ENCODE assay signal across 8 cellular contexts in the genomic region with DNA sequence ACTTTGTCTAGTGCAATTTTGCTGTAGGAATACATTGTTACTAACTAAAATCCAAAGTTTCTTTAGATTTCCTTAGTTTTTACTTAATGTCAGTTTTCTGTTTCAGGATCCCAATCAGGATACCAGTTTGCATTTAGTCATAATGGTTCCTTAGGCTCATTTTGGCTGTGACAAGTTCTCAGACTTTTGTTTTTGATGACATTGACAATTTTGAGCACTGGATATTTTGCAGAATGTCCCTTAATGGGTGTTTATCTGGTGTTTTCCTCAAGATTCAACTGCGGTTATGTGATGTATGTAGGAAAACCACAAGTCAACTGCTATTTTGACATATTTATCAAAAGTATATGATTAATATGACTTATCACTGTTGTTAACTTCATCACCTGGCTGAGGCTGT.
"Had no signal": no experiment of that assay in that cellular context is flagged by ENCODE, and none has a peak within 500 bp of the region (broad histone marks: within the 10 kb centered on the region; RNA-seq: fewer than 3 reads in every experiment).

No MANE protein-coding gene starts in this region.

- DNase-seq: H9, HCEC 1CT, Kasumi-1, KG1 had no signal

- H3K4me2 ChIP-seq: GM23338 had no signal

- ATAC-seq: GM23338 had no signal

- H3K4me3 ChIP-seq: GM23338 had no signal

- H2AFZ ChIP-seq: GM23338 had no signal

- H3K27ac ChIP-seq: HL-60 had no signal

- FAIRE-seq: H1, H54 had no signal
